Comparison of ENCODE assay signal across 8 cellular contexts in genomic region chr16:30096105-30096861, GRCh38.
DNase-seq lines count a peak whose midpoint lies in the region; ATAC-seq and TF ChIP-seq lines count a peak whose summit lies in the region.

YPEL3 (minus strand) TSS chr16:30096213; CDS start chr16:30095482, 731 bp downstream.

- H3K36me3 Mint-ChIP-seq in nephron (ENCODE audit: low read depth) = peaks cover 26% of the 10 kb centered on the region

- peak within 1 kb of the TSS; percentile 84 to 97 (median 92) for H3K4me3 Mint-ChIP-seq in nephron

- DNase-seq in AML-193 (lab: John Stamatoyannopoulos, UW) (peak; percentile 53 to 62), KBM-7 (peak; percentile 83), SHP77 (lab: John Stamatoyannopoulos, UW) (peak; percentile 83 to 85), fibroblast of the conjunctiva (ENCODE audit: low read depth) (peak; percentile 73)
- peak; percentile 84 for DNase-seq in activated gamma-delta T cell treated with anti-CD3 and anti-CD28 coated beads, Interleukin-2, amount 50 U/mL, for 16 hours (ENCODE audit: low read depth)
- peak; percentile 83 for DNase-seq in stimulated activated naive CD4-positive, alpha-beta T cell treated with Interleukin-2 at 50 U/mL for 16 hours (lab: John Stamatoyannopoulos, UW)

- peaks cover 14% of the 10 kb centered on the region for H3K9me3 Mint-ChIP-seq in nephron

- peak within 1 kb of the TSS; percentile 93 to 98 (median 98) for H3K27ac Mint-ChIP-seq in nephron

- TF ChIP-seq CTCF in nephron (IDR thresholded peaks at IDR 0.05; ENCODE audit: unreplicated experiment in 3 of 3) = no peak

- peak; percentile 69 for ATAC-seq in GM19324 (IDR thresholded peaks at IDR 0.05; ENCODE audit: low FRiP score, unreplicated experiment)

- in situ Hi-C loops in KBM-7 (cut with MboI; ENCODE audit: low pct_unique_long_range_greater_than_20kb, low sequenced_read_pairs) = no loop called here

- peaks cover 41% of the 10 kb centered on the region for H3K4me1 Mint-ChIP-seq in nephron

- no peaks in the 10 kb centered on the region for H3K27me3 Mint-ChIP-seq in nephron (ENCODE audit: low read depth)

Comparison
In these comparisons a context has a peak if more than half of its experiments do, and no peak if none do; other contexts are left out.
1. Peak in every context shown above with its lines: DNase-seq and ATAC-seq.